In genomic region chr14:77040309-77040994, GRCh38 we compare ENCODE assay signal across 8 cellular contexts. TPM values are rescaled to one million over a fixed set of nuclear protein-coding genes. Genes with fewer than 3 reads are reported as not detected.
DNase-seq lines count a peak whose midpoint lies in the region; ATAC-seq and TF ChIP-seq lines count a peak whose summit lies in the region.

No MANE protein-coding gene starts in this region.

- peak overlapping the region; percentile 99 for H3K27ac ChIP-seq in AG04450 (ENCODE audit: low read depth, low read length)

- CTCF ChIA-PET in AG04450 (lab: Charles Lee), result interaction anchor here (0.8 to 2.5 kb wide), 4 partner anchors 12 to 127 kb away, joined by 3 to 11 read pairs (median 3); no protein-coding TSS in a partner anchor

- DNase-seq in AG04450 (ENCODE audit: low read depth, low spot score) (peak; percentile 97), NCI-H446 treated with DMSO at 0.1 percent for 48 hours (lab: John Stamatoyannopoulos, UW) (peak; percentile 99), cerebellar nuclear complex (lab: John Stamatoyannopoulos, UW) (peak; percentile 91 to 93), kidney glomerular epithelial cell (lab: John Stamatoyannopoulos, UW) (peak; percentile 97)
- peak; percentile 86 for DNase-seq in activated CD4-positive, CD25-positive, alpha-beta regulatory T cell treated with anti-CD3 and anti-CD28 coated beads, Interleukin-2, amount 50 U/mL, for 72 hours
- peak; percentile 86 to 87 for DNase-seq in stimulated activated CD4-positive, alpha-beta T cell treated with anti-CD3 and anti-CD28 coated beads, Interleukin-15, amount 100 ng/mL, for 48 hours (ENCODE audit: low read depth in 2 of 2)

- no peaks in the 10 kb centered on the region for H3K27me3 ChIP-seq in AG04450 (ENCODE audit: control insufficient read depth, insufficient read depth, low read length)

- ATAC-seq in GM19025 (IDR thresholded peaks at IDR 0.05; ENCODE audit: low read depth, unreplicated experiment) (peak; percentile 56), HG03378 (IDR thresholded peaks at IDR 0.05; ENCODE audit: unreplicated experiment) (peak; percentile 65)

- POLR2A ChIA-PET in AG04450 (lab: Yijun Ruan, JAX), result interaction anchor here (0.5 to 7.6 kb wide), 9 partner anchors 7 to 135 kb away, joined by 3 to 146 read pairs (median 6); partner anchors contain the start of gene IRF2BPL

- H3K9me3 ChIP-seq in AG04450 (ENCODE audit: control insufficient read depth, insufficient read depth, low read length), result no peaks in the 10 kb centered on the region

- no peak for TF ChIP-seq CTCF in AG04450 (IDR thresholded peaks at IDR 0.05; ENCODE audit: low read depth, low read length)

- H3K4me3 ChIP-seq in AG04450 (ENCODE audit: low read depth, low read length), result peak overlapping the region; percentile 51

RNA-seq across cellular contexts. Expression of gene IRF2BPL, which starts 11.9 kb away (rescaled TPM):
- polyA plus RNA-seq in AG04450 (2011; rRNA removed), result 17.1 and 21.8 TPM in 2 replicates
- polyA minus RNA-seq in AG04450 (2011; rRNA and poly(A)+ RNA removed), result 19.4 and 19.6 TPM in 2 replicates

RNA-seq across cellular contexts. Expression of gene CIPC, which starts 57.6 kb away (rescaled TPM):
- 8.9 and 9.9 TPM in 2 replicates for polyA plus RNA-seq in AG04450 (2011; rRNA removed)
- 12.2 and 19.5 TPM in 2 replicates for polyA minus RNA-seq in AG04450 (2011; rRNA and poly(A)+ RNA removed)

Comparison
In these comparisons a context has a peak if more than half of its experiments do, and no peak if none do; other contexts are left out.
1. Peak in every context shown above with its lines: DNase-seq, ATAC-seq, H3K4me3 ChIP-seq and H3K27ac ChIP-seq.